ENCODE assay signal across 18 cellular contexts in genomic region chr9:126528967-126529366, GRCh38.
DNase-seq lines count a peak whose midpoint lies in the region; ATAC-seq, FAIRE-seq and TF ChIP-seq lines count a peak whose summit lies in the region.
"Had no signal": no experiment of that assay in that cellular context is flagged by ENCODE, and none has a peak within 500 bp of the region (broad histone marks: within the 10 kb centered on the region; RNA-seq: fewer than 3 reads in every experiment).

No MANE protein-coding gene starts in this region.

- H3K4me2 ChIP-seq in GM23338 (peak overlapping the region; percentile 22), K562 (ENCODE audit: insufficient read depth, low read length) (no peak overlapping the region)
- H3K4me2 ChIP-seq: BLaER1 treated with 17β-estradiol and CSF1 and Interleukin-3, amounts not matched to agents 10 nM and 100 nM had no signal

- no peak for TF ChIP-seq RAD21 in K562 (CRISPR knock-in tag; conservative IDR thresholded peaks at IDR 0.05 in 1 of 2, IDR thresholded peaks at IDR 0.05 in 1 of 2)

- H3K9ac ChIP-seq in K562 (ENCODE audit: insufficient read depth in 1 of 2, low read depth in 2 of 2, low read length in 2 of 2), result no peak overlapping the region
- H3K9ac ChIP-seq: BLaER1 treated with 17β-estradiol and CSF1 and Interleukin-3, amounts not matched to agents 10 nM and 100 nM had no signal

- H3K9me3 Mint-ChIP-seq in GM23338, result no peaks in the 10 kb centered on the region
- H3K9me3 Mint-ChIP-seq: CD8-positive, alpha-beta T cell had no signal

- no TSS peak for BruUV-seq in K562 (replicated peaks; lab: Mats Ljungman, UMichigan)

- TF ChIP-seq POLR2A in K562 (conservative IDR thresholded peaks at IDR 0.05), result no peak

- H3K27me3 ChIP-seq in GM23338 (ENCODE audit: insufficient read depth) (peaks cover 10% of the 10 kb centered on the region; the same call in 1 of the 2 replicates), K562 (ENCODE audit: control insufficient read depth in 2 of 2, insufficient read depth in 2 of 2, low read length in 2 of 2) (peaks cover 51 to 89% of the 10 kb centered on the region in 2 experiments), lower lobe of right lung (ENCODE audit: low read depth) (peaks cover 4% of the 10 kb centered on the region), small intestine (ENCODE audit: control insufficient read depth in 2 of 2, insufficient read depth in 2 of 2, low read length in 2 of 2) (no peaks in the 10 kb centered on the region)

- CTCF ChIA-PET in K562 (lab: Yijun Ruan, JAX; ENCODE audit: low intra/inter-chr PET ratio), result no interaction called here

- H3K36me3 ChIP-seq in GM23338 (ENCODE audit: insufficient read depth), result no peaks in the 10 kb centered on the region; the same call in 1 of the 2 replicates
- no peaks in the 10 kb centered on the region for H3K36me3 ChIP-seq in K562 (ENCODE audit: control insufficient read depth, insufficient read depth, low read length)
- H3K36me3 ChIP-seq in lower lobe of right lung, result no peaks in the 10 kb centered on the region
- H3K36me3 ChIP-seq in small intestine (ENCODE audit: control insufficient read depth in 2 of 2, insufficient read depth in 2 of 2, low read length in 2 of 2), result no peaks in the 10 kb centered on the region
- H3K36me3 ChIP-seq: BLaER1 treated with 17β-estradiol and CSF1 and Interleukin-3, amounts not matched to agents 10 nM and 100 nM; HAP-1 had no signal

- H3K27ac ChIP-seq in GM23338 (ENCODE audit: low read depth), result no peak overlapping the region
- H3K27ac ChIP-seq in K562 (ENCODE audit: extremely low read depth, low read depth, low read length), result no peak overlapping the region
- no peak overlapping the region for H3K27ac ChIP-seq in lower lobe of right lung
- no peak overlapping the region for H3K27ac ChIP-seq in small intestine (ENCODE audit: low read depth in 1 of 2, low read length in 1 of 2)
- H3K27ac ChIP-seq: BLaER1 treated with 17β-estradiol and CSF1 and Interleukin-3, amounts not matched to agents 10 nM and 100 nM; HL-60 had no signal

- H3K4me1 Mint-ChIP-seq in GM23338, result peaks cover 54% of the 10 kb centered on the region

- no peaks in the 10 kb centered on the region for H3K9me2 ChIP-seq in GM23338 (ENCODE audit: insufficient read depth)

- TF ChIP-seq CTCF in GM23338 (conservative IDR thresholded peaks at IDR 0.05; ENCODE audit: low read depth in 2 of 2) (no peak), K562 (IDR thresholded peaks at IDR 0.05 in 2 of 3, conservative IDR thresholded peaks at IDR 0.05 in 1 of 3; ENCODE audit: insufficient read depth in 2 of 3, low read depth in 1 of 3, low read length in 3 of 3) (no peak), lower lobe of right lung (IDR thresholded peaks at IDR 0.05) (no peak)

- ATAC-seq in GM23338 (no peak), K562 (no peak), lower lobe of right lung (no peak)
- ATAC-seq: CD8-positive, alpha-beta T cell; GM12878 had no signal

- H3K27ac Mint-ChIP-seq in GM23338, result no peak overlapping the region
- H3K27ac Mint-ChIP-seq: B cell; CD8-positive, alpha-beta T cell had no signal

- H3K4me3 ChIP-seq in GM23338 (no peak overlapping the region), K562 (no peak overlapping the region), lower lobe of right lung (no peak overlapping the region), small intestine (ENCODE audit: low read depth in 1 of 2, low read length in 2 of 2) (no peak overlapping the region)
- H3K4me3 ChIP-seq: BLaER1 treated with 17β-estradiol and CSF1 and Interleukin-3, amounts not matched to agents 10 nM and 100 nM; GM12878; HAP-1 had no signal

- 4% methylated on average over 9 of the region's 9 CpGs for WGBS in K562 (ENCODE audit: insufficient coverage, low coverage, missing lambda C conversion rate)
- whole genome bisulfite sequencing in small intestine, 3 donors, result 94 to 95% (median 94%) methylated on average over 9 of the region's 9 CpGs

- H3K4me3 Mint-ChIP-seq in GM23338, result no peak overlapping the region
- H3K4me3 Mint-ChIP-seq: B cell; CD8-positive, alpha-beta T cell had no signal

- intact Hi-C loops in K562 (cut with micrococcal nuclease), result no loop called here
- intact Hi-C loops in lower lobe of right lung (cut with DNase I), result no loop called here
- intact Hi-C loops in posterior vena cava (cut with DNase I), result no loop called here

- in situ Hi-C loops in K562 (cut with MboI), result no loop called here

- POLR2A ChIA-PET in K562 (lab: Yijun Ruan, JAX), result no interaction called here

- FAIRE-seq in K562 (lab: Jason Lieb, UNC) (no peak), small intestine (lab: Jason Lieb, UNC) (no peak)
- FAIRE-seq: GM12878, GM19239 had no signal

- H3K27me3 Mint-ChIP-seq in GM23338 (ENCODE audit: insufficient read depth, low read depth, poor library complexity), result peaks cover 15% of the 10 kb centered on the region

- H3K79me2 ChIP-seq in GM23338 (replicated peaks; ENCODE audit: insufficient read depth) (no peaks in the 10 kb centered on the region), K562 (ENCODE audit: control insufficient read depth, insufficient read depth, low read length) (no peaks in the 10 kb centered on the region)

- no peak for TF ChIP-seq EP300 in K562 (IDR thresholded peaks at IDR 0.05; ENCODE audit: low read length)

- H4K20me1 ChIP-seq in GM23338 (replicated peaks; ENCODE audit: insufficient read depth), result no peaks in the 10 kb centered on the region
- H4K20me1 ChIP-seq in K562 (replicated peaks; ENCODE audit: control insufficient read depth, insufficient read depth, low read length), result peaks cover 5% of the 10 kb centered on the region; the same call in 1 of the 2 replicates
- H4K20me1 ChIP-seq: BLaER1 treated with 17β-estradiol and CSF1 and Interleukin-3, amounts not matched to agents 10 nM and 100 nM had no signal

- DNase-seq in GM23338 (ENCODE audit: low spot score) (no peak), K562 (ENCODE audit: extremely low read depth in 1 of 4, low spot score in 3 of 4) (no peak), lower lobe of right lung (peak; percentile 12), posterior vena cava (ENCODE audit: low spot score) (peak; percentile 37), HCEC 1CT (no peak), small intestine (no peak), hepatic stellate cell (ENCODE audit: low spot score) (no peak)
- DNase-seq: Calu3; CD8-positive, alpha-beta T cell; DND-41; EL; IMR-90 had no signal

- no peaks in the 10 kb centered on the region for H3K9me1 ChIP-seq in K562 (ENCODE audit: control insufficient read depth, insufficient read depth, low read length)

- 0 out of 2 replicates have a peak, but pooled peaks cover under 1% of the 10 kb centered on the region for H3F3A ChIP-seq in GM23338 (replicated peaks; ENCODE audit: low read depth)

- no peaks in the 10 kb centered on the region for H3K9me3 ChIP-seq in K562 (replicated peaks; ENCODE audit: control insufficient read depth, insufficient read depth, low read depth, low read length)
- H3K9me3 ChIP-seq in lower lobe of right lung, result no peaks in the 10 kb centered on the region
- no peaks in the 10 kb centered on the region for H3K9me3 ChIP-seq in small intestine (ENCODE audit: control insufficient read depth, low read depth)
- H3K9me3 ChIP-seq: BLaER1 treated with 17β-estradiol and CSF1 and Interleukin-3, amounts not matched to agents 10 nM and 100 nM; HAP-1 had no signal

- H3K4me1 ChIP-seq in GM23338 (ENCODE audit: insufficient read depth) (peaks cover 44% of the 10 kb centered on the region), K562 (replicated peaks in 1 of 2; ENCODE audit: control insufficient read depth in 2 of 2, insufficient read depth in 2 of 2, low read length in 2 of 2) (no peaks in the 10 kb centered on the region), lower lobe of right lung (peaks cover 14% of the 10 kb centered on the region), small intestine (ENCODE audit: control insufficient read depth in 2 of 2, insufficient read depth in 1 of 2, low read depth in 1 of 2, low read length in 1 of 2) (no peaks in the 10 kb centered on the region)
- H3K4me1 ChIP-seq: HAP-1 had no signal

- H2AFZ ChIP-seq in GM23338 (peak overlapping the region; percentile 82; the same call in 1 of the 2 replicates), K562 (ENCODE audit: low read depth, low read length) (no peak overlapping the region)

- no peaks in the 10 kb centered on the region for H3K36me3 Mint-ChIP-seq in GM23338 (ENCODE audit: low read depth)
- H3K36me3 Mint-ChIP-seq: CD8-positive, alpha-beta T cell had no signal

TF ChIP-seq in GM23338, 12 proteins besides CTCF, POLR2A, EP300 and RAD21 (continues in another document):
- TF ChIP-seq CREB1 (CRISPR knock-in tag; IDR thresholded peaks at IDR 0.05; ENCODE audit: low read depth), result no peak
- no peak for TF ChIP-seq ZNF114 (CRISPR knock-in tag; IDR thresholded peaks at IDR 0.05)
- no peak for TF ChIP-seq POLR2AphosphoS5 (IDR thresholded peaks at IDR 0.05; ENCODE audit: low read depth)

TF ChIP-seq in K562, 482 proteins besides CTCF, POLR2A, EP300 and RAD21:
- TF ChIP-seq FOXA3 (CRISPR knock-in tag; conservative IDR thresholded peaks at IDR 0.05 in 1 of 2, IDR thresholded peaks at IDR 0.05 in 1 of 2) (no peak), CBX2 (IDR thresholded peaks at IDR 0.05; ENCODE audit: insufficient read depth, low read length, poor library complexity, severe bottlenecking) (peak; percentile 55)

Comparison
In these comparisons a context has a peak if more than half of its experiments do, and no peak if none do; other contexts are left out.
1. DNase-seq: peak in lower lobe of right lung (single experiment) and posterior vena cava (single experiment); none in GM23338 (single experiment), K562 (0 of 4), HCEC 1CT (single experiment), small intestine (single experiment) and hepatic stellate cell (single experiment).